Comparison of ENCODE assay signal across 31 cellular contexts in the genomic region with DNA sequence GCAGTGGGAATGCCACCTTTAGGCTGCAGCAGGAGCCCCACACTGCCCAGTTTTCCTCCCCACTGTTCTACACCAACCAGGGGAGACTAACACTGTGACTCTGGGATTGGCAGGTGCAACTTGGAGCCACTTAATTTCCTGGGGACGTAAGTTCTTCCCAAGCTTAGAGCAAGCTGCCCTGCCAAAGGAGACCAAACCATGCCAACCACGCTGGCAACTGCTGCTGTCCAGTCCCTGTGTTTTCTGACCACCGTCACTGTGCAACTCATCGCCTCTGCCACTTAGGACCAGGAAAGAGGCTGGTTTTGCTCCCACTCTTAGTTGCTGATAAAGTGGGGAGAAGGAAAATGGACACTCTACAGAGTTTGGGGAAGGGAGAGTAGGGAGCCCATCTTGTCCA.
"Had no signal": no experiment of that assay in that cellular context is flagged by ENCODE, and none has a peak within 500 bp of the region (broad histone marks: within the 10 kb centered on the region; RNA-seq: fewer than 3 reads in every experiment).

No MANE protein-coding gene starts in this region.

- H3K36me3 Mint-ChIP-seq: activated naive CD4-positive, alpha-beta T cell treated with anti-CD3 and anti-CD28 coated beads, Interleukin-2, amount 50 U/mL, for 72 hours had no signal

- H3K4me1 ChIP-seq: foreskin keratinocyte, gastrocnemius medialis had no signal

- H3K27ac ChIP-seq: brain microvascular endothelial cell, esophagus muscularis mucosa, foreskin keratinocyte, gastrocnemius medialis had no signal

- H3K27me3 ChIP-seq: brain microvascular endothelial cell, esophagus muscularis mucosa, foreskin keratinocyte, gastrocnemius medialis had no signal

- H3K4me1 Mint-ChIP-seq: activated CD4-positive, alpha-beta T cell treated with anti-CD3 and anti-CD28 coated beads for 36 hours; activated CD4-positive, alpha-beta T cell treated with anti-CD3 and anti-CD28 coated beads, Interleukin-2, amount 10 ng/mL, durations not matched to agents 24 days and 14 days; activated CD8-positive, alpha-beta memory T cell treated with anti-CD3 and anti-CD28 coated beads, Interleukin-2, amount 10 ng/mL, durations not matched to agents 7 days and 5 days; activated naive CD8-positive, alpha-beta T cell treated with anti-CD3 and anti-CD28 coated beads, Interleukin-2, amount 10 ng/mL, durations not matched to agents 7 days and 5 days; T-helper 17 cell had no signal

- H3K36me3 ChIP-seq: gastrocnemius medialis had no signal

- H3K4me3 Mint-ChIP-seq: activated CD4-positive, alpha-beta memory T cell treated with anti-CD3 and anti-CD28 coated beads for 36 hours; activated CD4-positive, alpha-beta T cell treated with anti-CD3 and anti-CD28 coated beads for 36 hours; activated CD4-positive, alpha-beta T cell treated with anti-CD3 and anti-CD28 coated beads, Interleukin-2, amount 10 ng/mL, durations not matched to agents 24 days and 14 days; activated CD8-positive, alpha-beta memory T cell treated with anti-CD3 and anti-CD28 coated beads, Interleukin-2, amount 10 ng/mL, durations not matched to agents 7 days and 5 days; activated CD8-positive, alpha-beta T cell treated with anti-CD3 and anti-CD28 coated beads, Interleukin-2, amount 10 ng/mL, durations not matched to agents 7 days and 5 days; activated naive CD4-positive, alpha-beta T cell treated with anti-CD3 and anti-CD28 coated beads for 36 hours; activated naive CD8-positive, alpha-beta T cell treated with anti-CD3 and anti-CD28 coated beads, Interleukin-2, amount 10 ng/mL, durations not matched to agents 7 days and 5 days; activated T-helper 1 cell treated with anti-CD3 and anti-CD28 coated beads, Interleukin-12 subunit alpha, Interleukin-12 subunit beta, Interleukin-2, Interleukin-4 antibody, amounts not matched to agents 30 ng/mL and 10 ng/mL and 1 ng/mL, durations not matched to agents 14 hours and 24 hours and 36 hours; effector memory CD8-positive, alpha-beta T cell; T-helper 17 cell; T-helper 2 cell treated with Interferon-gamma antibody and Interleukin-4, amounts not matched to agents 5 μg/mL and 100 μg/mL, for 36 hours had no signal

- DNase-seq: activated CD4-positive, alpha-beta memory T cell treated with anti-CD3 and anti-CD28 coated beads for 36 hours; activated CD4-positive, alpha-beta T cell treated with anti-CD3 and anti-CD28 coated beads for 36 hours; activated CD4-positive, alpha-beta T cell treated with anti-CD3 and anti-CD28 coated beads, Interleukin-2, amount 10 ng/mL, durations not matched to agents 24 days and 14 days; activated CD4-positive, CD25-positive, alpha-beta regulatory T cell; activated CD4-positive, CD25-positive, alpha-beta regulatory T cell treated with anti-CD3 and anti-CD28 coated beads, Interleukin-2, amount 50 U/mL, for 72 hours; activated CD8-positive, alpha-beta memory T cell treated with anti-CD3 and anti-CD28 coated beads, Interleukin-2, amount 10 ng/mL, durations not matched to agents 7 days and 5 days; activated CD8-positive, alpha-beta memory T cell treated with anti-CD3 and anti-CD28 coated beads, Interleukin-2, amount 50 U/mL, for 4 hours; activated CD8-positive, alpha-beta T cell treated with anti-CD3 and anti-CD28 coated beads, Interleukin-2, amount 10 ng/mL, durations not matched to agents 7 days and 5 days; activated effector memory CD4-positive, alpha-beta T cell treated with anti-CD3 and anti-CD28 coated beads, Interleukin-2, amount 50 U/mL, for 16 hours; activated naive CD4-positive, alpha-beta T cell treated with anti-CD3 and anti-CD28 coated beads for 36 hours; activated naive CD8-positive, alpha-beta T cell treated with anti-CD3 and anti-CD28 coated beads, Interleukin-2, amount 10 ng/mL, durations not matched to agents 7 days and 5 days; activated T-cell treated with anti-CD3 and anti-CD28 coated beads, Interleukin-2, amount 50 U/mL, for 1 hour; activated T-cell treated with anti-CD3 and anti-CD28 coated beads, Interleukin-2, amount 50 U/mL, for 48 hours; brain microvascular endothelial cell; caudate nucleus; cortex of kidney; dermis blood vessel endothelial cell; effector CD4-positive, alpha-beta T cell; effector memory CD8-positive, alpha-beta T cell; erythroblast; foreskin keratinocyte; gastrocnemius medialis; glutamatergic neuron; T-helper 1 cell; T-helper 17 cell; T1000 had no signal

- H3K9me3 ChIP-seq: esophagus muscularis mucosa, gastrocnemius medialis had no signal

- H3K27me3 Mint-ChIP-seq: activated CD4-positive, alpha-beta memory T cell treated with anti-CD3 and anti-CD28 coated beads for 36 hours; activated CD4-positive, alpha-beta T cell treated with anti-CD3 and anti-CD28 coated beads for 36 hours; activated naive CD8-positive, alpha-beta T cell treated with anti-CD3 and anti-CD28 coated beads, Interleukin-2, amount 10 ng/mL, durations not matched to agents 7 days and 5 days; effector memory CD8-positive, alpha-beta T cell; T-helper 17 cell had no signal

- H3K27ac Mint-ChIP-seq: activated CD4-positive, alpha-beta memory T cell treated with anti-CD3 and anti-CD28 coated beads for 36 hours; activated CD4-positive, alpha-beta T cell treated with anti-CD3 and anti-CD28 coated beads for 36 hours; activated CD4-positive, alpha-beta T cell treated with anti-CD3 and anti-CD28 coated beads, Interleukin-2, amount 10 ng/mL, durations not matched to agents 24 days and 14 days; activated CD8-positive, alpha-beta memory T cell treated with anti-CD3 and anti-CD28 coated beads, Interleukin-2, amount 10 ng/mL, durations not matched to agents 7 days and 5 days; activated CD8-positive, alpha-beta T cell treated with anti-CD3 and anti-CD28 coated beads, Interleukin-2, amount 10 ng/mL, durations not matched to agents 7 days and 5 days; activated naive CD4-positive, alpha-beta T cell treated with anti-CD3 and anti-CD28 coated beads for 36 hours; activated naive CD4-positive, alpha-beta T cell treated with anti-CD3 and anti-CD28 coated beads, Interleukin-2, amount 50 U/mL, for 72 hours; activated naive CD8-positive, alpha-beta T cell treated with anti-CD3 and anti-CD28 coated beads, Interleukin-2, amount 10 ng/mL, durations not matched to agents 7 days and 5 days; activated T-helper 1 cell treated with anti-CD3 and anti-CD28 coated beads, Interleukin-12 subunit alpha, Interleukin-12 subunit beta, Interleukin-2, Interleukin-4 antibody, amounts not matched to agents 30 ng/mL and 10 ng/mL and 1 ng/mL, durations not matched to agents 14 hours and 24 hours and 36 hours; activated T-helper 2 cell treated with anti-CD3 and anti-CD28 coated beads, Interferon-gamma antibody, Interleukin-2, Interleukin-4, amounts not matched to agents 10 μg/mL and 5 μg/mL and 100 μg/mL, durations not matched to agents 14 hours and 24 hours and 36 hours; effector memory CD8-positive, alpha-beta T cell; T-helper 17 cell; T-helper 2 cell treated with Interferon-gamma antibody and Interleukin-4, amounts not matched to agents 5 μg/mL and 100 μg/mL, for 36 hours had no signal

- ATAC-seq: activated CD4-positive, alpha-beta T cell treated with anti-CD3 and anti-CD28 coated beads for 36 hours; activated CD8-positive, alpha-beta memory T cell treated with anti-CD3 and anti-CD28 coated beads, Interleukin-2, amount 10 ng/mL, durations not matched to agents 7 days and 5 days; activated CD8-positive, alpha-beta T cell treated with anti-CD3 and anti-CD28 coated beads, Interleukin-2, amount 10 ng/mL, durations not matched to agents 7 days and 5 days; activated naive CD4-positive, alpha-beta T cell treated with anti-CD3 and anti-CD28 coated beads, Interleukin-2, amount 50 U/mL, for 72 hours; effector memory CD8-positive, alpha-beta T cell; foreskin keratinocyte; gastrocnemius medialis; T-helper 17 cell had no signal

- H3K9me3 Mint-ChIP-seq: activated CD4-positive, alpha-beta memory T cell treated with anti-CD3 and anti-CD28 coated beads for 36 hours; activated CD4-positive, alpha-beta T cell treated with anti-CD3 and anti-CD28 coated beads, Interleukin-2, amount 10 ng/mL, durations not matched to agents 24 days and 14 days; activated naive CD4-positive, alpha-beta T cell treated with anti-CD3 and anti-CD28 coated beads for 36 hours; activated naive CD4-positive, alpha-beta T cell treated with anti-CD3 and anti-CD28 coated beads, Interleukin-2, amount 50 U/mL, for 72 hours; activated naive CD8-positive, alpha-beta T cell treated with anti-CD3 and anti-CD28 coated beads, Interleukin-2, amount 10 ng/mL, durations not matched to agents 7 days and 5 days; activated T-helper 1 cell treated with anti-CD3 and anti-CD28 coated beads, Interleukin-12 subunit alpha, Interleukin-12 subunit beta, Interleukin-2, Interleukin-4 antibody, amounts not matched to agents 30 ng/mL and 10 ng/mL and 1 ng/mL, durations not matched to agents 14 hours and 24 hours and 36 hours; activated T-helper 2 cell treated with anti-CD3 and anti-CD28 coated beads, Interferon-gamma antibody, Interleukin-2, Interleukin-4, amounts not matched to agents 10 μg/mL and 5 μg/mL and 100 μg/mL, durations not matched to agents 14 hours and 24 hours and 36 hours; effector memory CD8-positive, alpha-beta T cell; T-helper 2 cell treated with Interferon-gamma antibody and Interleukin-4, amounts not matched to agents 5 μg/mL and 100 μg/mL, for 36 hours had no signal

- H3K4me3 ChIP-seq: esophagus muscularis mucosa, gastrocnemius medialis had no signal
